23 cellular contexts compared by ENCODE assay signal in the genomic region with DNA sequence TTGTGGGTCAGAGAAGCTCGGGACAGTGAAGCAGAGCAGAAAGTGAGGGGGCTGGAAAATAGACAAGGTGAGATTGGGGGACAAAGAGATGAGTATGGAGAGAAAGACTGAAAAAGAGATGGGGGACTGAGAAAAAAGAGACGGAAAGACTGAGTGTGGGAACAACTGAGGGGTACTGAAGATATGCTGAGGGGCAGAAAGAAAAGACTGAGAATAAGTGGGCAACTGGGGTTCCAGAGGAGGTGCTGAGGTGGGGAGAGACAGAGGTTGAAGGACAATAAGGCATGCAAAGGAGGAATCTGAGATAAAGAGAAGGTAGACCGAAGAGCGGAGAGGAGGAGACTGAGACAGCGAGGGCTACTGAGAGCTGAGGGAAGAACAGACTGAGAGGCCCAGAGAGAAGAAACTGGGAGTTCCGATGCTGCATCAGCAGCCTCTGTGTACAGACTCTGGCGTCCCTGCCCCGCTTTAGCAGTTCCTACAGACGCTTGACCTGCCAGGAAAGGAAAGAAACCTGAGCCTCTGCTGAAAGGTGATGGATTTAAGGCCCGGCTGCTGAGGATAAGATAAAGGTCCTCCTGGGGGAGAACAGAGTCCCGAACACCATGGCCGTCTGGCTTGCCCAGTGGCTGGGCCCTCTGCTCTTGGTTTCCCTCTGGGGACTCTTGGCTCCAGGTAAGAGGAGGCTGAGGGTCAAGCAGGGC. TPM values are rescaled to one million over a fixed set of nuclear protein-coding genes. Genes with fewer than 3 reads are reported as not detected.
DNase-seq lines count a peak whose midpoint lies in the region; TF ChIP-seq lines count a peak whose summit lies in the region.
"Had no signal": no experiment of that assay in that cellular context is flagged by ENCODE, and none has a peak within 500 bp of the region (broad histone marks: within the 10 kb centered on the region; RNA-seq: fewer than 3 reads in every experiment).

A gene with protein sequence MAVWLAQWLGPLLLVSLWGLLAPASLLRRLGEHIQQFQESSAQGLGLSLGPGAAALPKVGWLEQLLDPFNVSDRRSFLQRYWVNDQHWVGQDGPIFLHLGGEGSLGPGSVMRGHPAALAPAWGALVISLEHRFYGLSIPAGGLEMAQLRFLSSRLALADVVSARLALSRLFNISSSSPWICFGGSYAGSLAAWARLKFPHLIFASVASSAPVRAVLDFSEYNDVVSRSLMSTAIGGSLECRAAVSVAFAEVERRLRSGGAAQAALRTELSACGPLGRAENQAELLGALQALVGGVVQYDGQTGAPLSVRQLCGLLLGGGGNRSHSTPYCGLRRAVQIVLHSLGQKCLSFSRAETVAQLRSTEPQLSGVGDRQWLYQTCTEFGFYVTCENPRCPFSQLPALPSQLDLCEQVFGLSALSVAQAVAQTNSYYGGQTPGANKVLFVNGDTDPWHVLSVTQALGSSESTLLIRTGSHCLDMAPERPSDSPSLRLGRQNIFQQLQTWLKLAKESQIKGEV (plus strand): TSS at position 569 of the 704 bp plus-strand sequence. CDS start 37 bp downstream, at position 606.

- peaks cover 0 to 54% of the 10 kb centered on the region in 2 donors for H3K27me3 ChIP-seq in breast epithelium
- peaks cover 29% of the 10 kb centered on the region for H3K27me3 ChIP-seq in thymus (ENCODE audit: control insufficient read depth, insufficient read depth)
- peaks cover 4% of the 10 kb centered on the region for H3K27me3 ChIP-seq in vagina
- peaks cover 44% of the 10 kb centered on the region for H3K27me3 ChIP-seq in smooth muscle cell (ENCODE audit: low read depth)

- H3K27me3 Mint-ChIP-seq in mesothelial cell of epicardium (ENCODE audit: low read depth) = peaks cover 31% of the 10 kb centered on the region

- H3K9ac ChIP-seq in smooth muscle cell (ENCODE audit: low read depth) = no peak within 1 kb of the TSS
- H3K9ac ChIP-seq: KMS-11, parathyroid adenoma had no signal

- no peak within 1 kb of the TSS for H2AFZ ChIP-seq in smooth muscle cell (ENCODE audit: low read depth)
- H2AFZ ChIP-seq: parathyroid adenoma had no signal

- H3K4me3 ChIP-seq in breast epithelium = no peak within 1 kb of the TSS
- H3K4me3 ChIP-seq in thymus (ENCODE audit: low read length) = no peak within 1 kb of the TSS
- no peak within 1 kb of the TSS for H3K4me3 ChIP-seq in vagina
- H3K4me3 ChIP-seq in smooth muscle cell = no peak within 1 kb of the TSS
- H3K4me3 ChIP-seq: cardiac muscle cell, gastrocnemius medialis had no signal

- no peaks in the 10 kb centered on the region for H3K36me3 Mint-ChIP-seq in mesothelial cell of epicardium

- TF ChIP-seq CTCF in breast epithelium (IDR thresholded peaks at IDR 0.05) (no peak), mesothelial cell of epicardium (IDR thresholded peaks at IDR 0.05; ENCODE audit: unreplicated experiment) (no peak), vagina (IDR thresholded peaks at IDR 0.05) (no peak), smooth muscle cell (IDR thresholded peaks at IDR 0.05; ENCODE audit: borderline replicate concordance, insufficient read depth, poor library complexity, severe bottlenecking) (no peak)

- H3K36me3 ChIP-seq in breast epithelium (no peaks in the 10 kb centered on the region), thymus (ENCODE audit: control insufficient read depth, insufficient read depth) (no peaks in the 10 kb centered on the region), vagina (no peaks in the 10 kb centered on the region), smooth muscle cell (ENCODE audit: low read depth) (no peaks in the 10 kb centered on the region)
- H3K36me3 ChIP-seq: cardiac muscle cell, gastrocnemius medialis had no signal

- TF ChIP-seq POLR2A in breast epithelium (IDR thresholded peaks at IDR 0.05) = no peak
- TF ChIP-seq POLR2A in vagina (IDR thresholded peaks at IDR 0.05) = no peak

- no peak within 1 kb of the TSS for H3K4me2 ChIP-seq in smooth muscle cell
- H3K4me2 ChIP-seq: KMS-11 had no signal

- in situ Hi-C loops in G401 (cut with HindIII; ENCODE audit: low sequenced_read_pairs) = no loop called here

- intact Hi-C loops in breast epithelium (cut with DNase I; ENCODE audit: low total_unique reads) (no loop called here), vagina (cut with DNase I) (no loop called here)

- peaks cover 8% of the 10 kb centered on the region for H3K4me1 Mint-ChIP-seq in mesothelial cell of epicardium
- H3K4me1 Mint-ChIP-seq: activated T-helper 17 cell treated with anti-CD3 and anti-CD28 coated beads, Interleukin-2, amount 50 U/mL, for 72 hours; nephron had no signal

- H3K27ac ChIP-seq in breast epithelium (no peak within 1 kb of the TSS), thymus (ENCODE audit: low read depth) (peak within 1 kb of the TSS; percentile 20), vagina (no peak within 1 kb of the TSS), smooth muscle cell (ENCODE audit: low read depth) (no peak within 1 kb of the TSS)
- H3K27ac ChIP-seq: cardiac muscle cell, gastrocnemius medialis, KMS-11, parathyroid adenoma had no signal

- no peaks in the 10 kb centered on the region for H3K79me2 ChIP-seq in smooth muscle cell (ENCODE audit: low read depth)
- H3K79me2 ChIP-seq: parathyroid adenoma had no signal

- H4K20me1 ChIP-seq in smooth muscle cell (ENCODE audit: low read depth) = no peaks in the 10 kb centered on the region

- H3K4me3 Mint-ChIP-seq in mesothelial cell of epicardium = no peak within 1 kb of the TSS
- H3K4me3 Mint-ChIP-seq: activated CD8-positive, alpha-beta T cell treated with anti-CD3 and anti-CD28 coated beads for 36 hours; activated T-helper 17 cell treated with anti-CD3 and anti-CD28 coated beads, Interleukin-2, amount 50 U/mL, for 72 hours; CD4-positive, alpha-beta T cell; nephron had no signal

- 71% methylated on average over 12 of the region's 12 CpGs for WGBS in thymus
- WGBS in smooth muscle cell (ENCODE audit: low lambda C conversion rate) = 85% methylated on average over 12 of the region's 12 CpGs

- H3K27ac Mint-ChIP-seq in mesothelial cell of epicardium = no peak within 1 kb of the TSS
- H3K27ac Mint-ChIP-seq: activated CD8-positive, alpha-beta T cell treated with anti-CD3 and anti-CD28 coated beads for 36 hours; activated T-helper 17 cell treated with anti-CD3 and anti-CD28 coated beads, Interleukin-2, amount 50 U/mL, for 72 hours; CD4-positive, alpha-beta T cell; nephron had no signal

- H3F3A ChIP-seq in smooth muscle cell (ENCODE audit: low read depth) = no peaks in the 10 kb centered on the region

- H3K9me3 ChIP-seq in breast epithelium (no peaks in the 10 kb centered on the region), thymus (ENCODE audit: control insufficient read depth) (peaks cover 1% of the 10 kb centered on the region), vagina (no peaks in the 10 kb centered on the region), smooth muscle cell (replicated peaks; ENCODE audit: low read depth) (no peaks in the 10 kb centered on the region)
- H3K9me3 ChIP-seq: gastrocnemius medialis had no signal

- no peaks in the 10 kb centered on the region for H3K9me3 Mint-ChIP-seq in mesothelial cell of epicardium
- H3K9me3 Mint-ChIP-seq: activated CD8-positive, alpha-beta T cell treated with anti-CD3 and anti-CD28 coated beads for 36 hours; activated T-helper 17 cell treated with anti-CD3 and anti-CD28 coated beads, Interleukin-2, amount 50 U/mL, for 72 hours; CD4-positive, alpha-beta T cell; nephron had no signal

- DNase-seq in G401 (ENCODE audit: low spot score) (no peak), breast epithelium (ENCODE audit: low spot score in 2 of 2) (no peak), mesothelial cell of epicardium (ENCODE audit: low spot score in 2 of 2, unreplicated experiment in 2 of 2) (no peak), amygdala (lab: John Stamatoyannopoulos, UW) (no peak), NCI-H2227 (lab: John Stamatoyannopoulos, UW; ENCODE audit: unreplicated experiment) (no peak), vagina (ENCODE audit: extremely low spot score in 2 of 2) (no peak), smooth muscle cell (lab: John Stamatoyannopoulos, UW; ENCODE audit: unreplicated experiment) (no peak)
- DNase-seq: activated CD4-positive, alpha-beta T cell treated with anti-CD3 and anti-CD28 coated beads for 1 hour; activated CD8-positive, alpha-beta T cell treated with anti-CD3 and anti-CD28 coated beads for 36 hours; activated naive CD4-positive, alpha-beta T cell treated with anti-CD3 and anti-CD28 coated beads, Interleukin-2, amount 50 U/mL, for 16 hours; CD4-positive, alpha-beta T cell; gastrocnemius medialis; hippocampal formation; NCI-H1436 treated with DMSO at 0.1 percent for 48 hours; right cardiac atrium; stimulated activated CD4-positive, alpha-beta T cell treated with anti-CD3 and anti-CD28 coated beads, Interleukin-2, amount 100 ng/mL, for 48 hours; T-helper 2 cell had no signal

- no peaks in the 10 kb centered on the region for H3K4me1 ChIP-seq in breast epithelium
- H3K4me1 ChIP-seq in thymus (ENCODE audit: control insufficient read depth, insufficient read depth, low read length) = no peaks in the 10 kb centered on the region
- H3K4me1 ChIP-seq in vagina = peaks cover 19% of the 10 kb centered on the region
- peaks cover 7% of the 10 kb centered on the region for H3K4me1 ChIP-seq in smooth muscle cell (ENCODE audit: low read depth)
- H3K4me1 ChIP-seq: parathyroid adenoma had no signal

RNA-seq across cellular contexts. Expression of the gene that starts here (rescaled TPM):
- 7.3 and 12.9 TPM in 2 replicates for total RNA-seq in G401 (2014; rRNA removed; shearing (Covaris generic))
- total RNA-seq in breast epithelium (10 to 100 TPM in 2 of 3 donors, under 1 TPM in 1; 0.80 to 31.0 (median 12.8) TPM), mesothelial cell of epicardium (16.2 to 20.6 TPM (median 19.1 TPM) in 3 replicates), vagina (1.2 TPM), smooth muscle cell (3.3 and 7.6 TPM in 2 replicates)
- polyA plus RNA-seq in thymus (96.4 TPM), smooth muscle cell (2.8 and 5.7 TPM in 2 replicates)
- total RNA-seq: gastrocnemius medialis had no signal

Comparison
In these comparisons a context has a peak if more than half of its experiments do, and no peak if none do; other contexts are left out.
1. RNA of the gene that starts here (polyA plus RNA-seq): 96.4 TPM in thymus (single experiment); 2.8 to 5.7 TPM in smooth muscle cell; every median in the first group is over 10 times any median in the second.